In the genomic region with DNA sequence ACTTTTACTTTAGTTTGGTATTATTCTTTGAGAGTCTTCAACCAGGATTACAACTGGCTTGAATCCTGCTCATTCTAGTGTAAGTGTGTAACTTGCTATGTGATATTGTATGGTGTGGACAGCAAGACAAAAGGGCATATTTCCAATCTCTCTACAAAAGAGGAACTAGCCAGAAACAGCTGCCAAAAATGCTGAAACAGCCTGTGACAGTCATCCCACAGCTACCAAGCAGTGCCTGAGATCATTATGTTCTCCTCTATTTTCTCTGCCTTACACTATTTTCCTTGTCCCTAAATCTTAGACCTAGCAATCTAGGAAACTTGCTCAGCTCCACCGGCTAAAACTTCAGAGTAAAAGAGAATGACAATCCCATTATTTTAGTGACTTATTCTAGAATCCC, we compare ENCODE assay signal across 15 cellular contexts. TPM values are rescaled to one million over a fixed set of nuclear protein-coding genes. Genes with fewer than 3 reads are reported as not detected.
DNase-seq lines count a peak whose midpoint lies in the region; ATAC-seq, FAIRE-seq and TF ChIP-seq lines count a peak whose summit lies in the region.
"Had no signal": no experiment of that assay in that cellular context is flagged by ENCODE, and none has a peak within 500 bp of the region (broad histone marks: within the 10 kb centered on the region; RNA-seq: fewer than 3 reads in every experiment).

No MANE protein-coding gene starts in this region.

- H3K4me1 ChIP-seq in lower lobe of right lung, result no peaks in the 10 kb centered on the region
- H3K4me1 ChIP-seq: foreskin keratinocyte had no signal

- no peaks in the 10 kb centered on the region for H3K4me1 Mint-ChIP-seq in WTC11
- H3K4me1 Mint-ChIP-seq: activated CD4-positive, alpha-beta memory T cell treated with anti-CD3 and anti-CD28 coated beads, Interleukin-2, amount 10 ng/mL, durations not matched to agents 7 days and 5 days; memory B cell; nephron had no signal

- ATAC-seq in lower lobe of right lung (peak; percentile 24 to 63), GM19452 (IDR thresholded peaks at IDR 0.05; ENCODE audit: unreplicated experiment) (no peak), WTC11 (no peak), HG02938 (IDR thresholded peaks at IDR 0.05; ENCODE audit: unreplicated experiment) (no peak)
- ATAC-seq: foreskin keratinocyte had no signal

- DNase-seq in GM12891 (ENCODE audit: insufficient read length, low spot score) (no peak), NOMO-1 (lab: John Stamatoyannopoulos, UW; ENCODE audit: unreplicated experiment in 2 of 2) (peak; percentile 1 to 59), astrocyte of the hippocampus (ENCODE audit: low read depth, low spot score) (peak; percentile 39), lower lobe of right lung (no peak), WTC11 (ENCODE audit: low spot score) (no peak)
- DNase-seq in stimulated activated CD4-positive, alpha-beta T cell treated with anti-CD3 and anti-CD28 coated beads, Interleukin-4, amount 100 ng/mL, for 4 hours, result no peak
- DNase-seq: activated CD4-positive, alpha-beta memory T cell treated with anti-CD3 and anti-CD28 coated beads, Interleukin-2, amount 10 ng/mL, durations not matched to agents 7 days and 5 days; foreskin keratinocyte; NCI-H2029 had no signal

- no peak overlapping the region for H3K27ac Mint-ChIP-seq in WTC11
- H3K27ac Mint-ChIP-seq: activated CD4-positive, alpha-beta memory T cell treated with anti-CD3 and anti-CD28 coated beads, Interleukin-2, amount 10 ng/mL, durations not matched to agents 7 days and 5 days; activated T-helper 1 cell treated with anti-CD3 and anti-CD28 coated beads, Interleukin-12 subunit alpha, Interleukin-12 subunit beta, Interleukin-2, Interleukin-4 antibody, amounts not matched to agents 30 ng/mL and 10 ng/mL and 1 ng/mL, durations not matched to agents 14 hours and 24 hours and 36 hours; memory B cell; nephron had no signal

- H3K4me3 Mint-ChIP-seq in WTC11, result no peak overlapping the region
- H3K4me3 Mint-ChIP-seq: activated CD4-positive, alpha-beta memory T cell treated with anti-CD3 and anti-CD28 coated beads, Interleukin-2, amount 10 ng/mL, durations not matched to agents 7 days and 5 days; activated T-helper 1 cell treated with anti-CD3 and anti-CD28 coated beads, Interleukin-12 subunit alpha, Interleukin-12 subunit beta, Interleukin-2, Interleukin-4 antibody, amounts not matched to agents 30 ng/mL and 10 ng/mL and 1 ng/mL, durations not matched to agents 14 hours and 24 hours and 36 hours; memory B cell; nephron had no signal

- TF ChIP-seq CTCF in lower lobe of right lung (IDR thresholded peaks at IDR 0.05) (no peak), WTC11 (IDR thresholded peaks at IDR 0.05) (no peak)

- POLR2A ChIA-PET in WTC11 (lab: Charles Lee), result no interaction called here

- peaks cover 5% of the 10 kb centered on the region for H3K9me3 Mint-ChIP-seq in WTC11
- H3K9me3 Mint-ChIP-seq: activated CD4-positive, alpha-beta memory T cell treated with anti-CD3 and anti-CD28 coated beads, Interleukin-2, amount 10 ng/mL, durations not matched to agents 7 days and 5 days; memory B cell had no signal

- TF ChIP-seq POLR2A in GM12891 (IDR thresholded peaks at IDR 0.05; ENCODE audit: low read depth, low read length), result no peak

- H3K36me3 Mint-ChIP-seq in WTC11, result peaks cover 26% of the 10 kb centered on the region

- CTCF ChIA-PET in WTC11 (lab: Charles Lee), result no interaction called here

- no peaks in the 10 kb centered on the region for H3K9me3 ChIP-seq in lower lobe of right lung

- no peaks in the 10 kb centered on the region for H3K27me3 ChIP-seq in lower lobe of right lung (ENCODE audit: low read depth)
- H3K27me3 ChIP-seq: foreskin keratinocyte had no signal

- FAIRE-seq in GM12891 (lab: Jason Lieb, UNC), result no peak
- FAIRE-seq: endothelial cell of umbilical vein had no signal

- intact Hi-C loops in lower lobe of right lung (cut with DNase I), result no loop called here

- no peak overlapping the region for H3K4me3 ChIP-seq in lower lobe of right lung

- H3K27me3 Mint-ChIP-seq in WTC11 (ENCODE audit: low read depth), result no peaks in the 10 kb centered on the region
- H3K27me3 Mint-ChIP-seq: activated CD4-positive, alpha-beta memory T cell treated with anti-CD3 and anti-CD28 coated beads, Interleukin-2, amount 10 ng/mL, durations not matched to agents 7 days and 5 days; memory B cell had no signal

- peaks cover 46% of the 10 kb centered on the region for H3K36me3 ChIP-seq in lower lobe of right lung

- H3K27ac ChIP-seq in lower lobe of right lung, result no peak overlapping the region
- H3K27ac ChIP-seq: foreskin keratinocyte had no signal

TF ChIP-seq in GM12891, 5 proteins besides CTCF, POLR2A, EP300 and RAD21:
- TF ChIP-seq PAX5 (IDR thresholded peaks at IDR 0.05; ENCODE audit: insufficient read depth, low read length, severe bottlenecking), result no peak
- TF ChIP-seq SPI1 (IDR thresholded peaks at IDR 0.05; ENCODE audit: low read depth, low read length), result peak; percentile 66

TF ChIP-seq in WTC11, 78 proteins besides CTCF, POLR2A, EP300 and RAD21:
- TF ChIP-seq FOXP1 (CRISPR knock-in tag; IDR thresholded peaks at IDR 0.05; ENCODE audit: borderline replicate concordance), result no peak
- TF ChIP-seq CREB1 (CRISPR knock-in tag; IDR thresholded peaks at IDR 0.05), result no peak
- no peak for TF ChIP-seq CBFB (CRISPR knock-in tag; IDR thresholded peaks at IDR 0.05; ENCODE audit: low read depth)
- TF ChIP-seq ZNF121 (CRISPR knock-in tag; IDR thresholded peaks at IDR 0.05), result no peak
- TF ChIP-seq, protein P1, sequence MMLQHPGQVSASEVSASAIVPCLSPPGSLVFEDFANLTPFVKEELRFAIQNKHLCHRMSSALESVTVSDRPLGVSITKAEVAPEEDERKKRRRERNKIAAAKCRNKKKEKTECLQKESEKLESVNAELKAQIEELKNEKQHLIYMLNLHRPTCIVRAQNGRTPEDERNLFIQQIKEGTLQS (CRISPR knock-in tag; conservative IDR thresholded peaks at IDR 0.05), result no peak
- TF ChIP-seq, protein P2, sequence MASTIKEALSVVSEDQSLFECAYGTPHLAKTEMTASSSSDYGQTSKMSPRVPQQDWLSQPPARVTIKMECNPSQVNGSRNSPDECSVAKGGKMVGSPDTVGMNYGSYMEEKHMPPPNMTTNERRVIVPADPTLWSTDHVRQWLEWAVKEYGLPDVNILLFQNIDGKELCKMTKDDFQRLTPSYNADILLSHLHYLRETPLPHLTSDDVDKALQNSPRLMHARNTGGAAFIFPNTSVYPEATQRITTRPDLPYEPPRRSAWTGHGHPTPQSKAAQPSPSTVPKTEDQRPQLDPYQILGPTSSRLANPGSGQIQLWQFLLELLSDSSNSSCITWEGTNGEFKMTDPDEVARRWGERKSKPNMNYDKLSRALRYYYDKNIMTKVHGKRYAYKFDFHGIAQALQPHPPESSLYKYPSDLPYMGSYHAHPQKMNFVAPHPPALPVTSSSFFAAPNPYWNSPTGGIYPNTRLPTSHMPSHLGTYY (CRISPR knock-in tag; IDR thresholded peaks at IDR 0.05), result no peak
- TF ChIP-seq, protein P3, sequence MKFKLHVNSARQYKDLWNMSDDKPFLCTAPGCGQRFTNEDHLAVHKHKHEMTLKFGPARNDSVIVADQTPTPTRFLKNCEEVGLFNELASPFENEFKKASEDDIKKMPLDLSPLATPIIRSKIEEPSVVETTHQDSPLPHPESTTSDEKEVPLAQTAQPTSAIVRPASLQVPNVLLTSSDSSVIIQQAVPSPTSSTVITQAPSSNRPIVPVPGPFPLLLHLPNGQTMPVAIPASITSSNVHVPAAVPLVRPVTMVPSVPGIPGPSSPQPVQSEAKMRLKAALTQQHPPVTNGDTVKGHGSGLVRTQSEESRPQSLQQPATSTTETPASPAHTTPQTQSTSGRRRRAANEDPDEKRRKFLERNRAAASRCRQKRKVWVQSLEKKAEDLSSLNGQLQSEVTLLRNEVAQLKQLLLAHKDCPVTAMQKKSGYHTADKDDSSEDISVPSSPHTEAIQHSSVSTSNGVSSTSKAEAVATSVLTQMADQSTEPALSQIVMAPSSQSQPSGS (CRISPR knock-in tag; IDR thresholded peaks at IDR 0.05; ENCODE audit: borderline replicate concordance, low read depth), result no peak
- no peak for TF ChIP-seq GTF2I (CRISPR knock-in tag; conservative IDR thresholded peaks at IDR 0.05)
- no peak for TF ChIP-seq FOXK1 (CRISPR knock-in tag; IDR thresholded peaks at IDR 0.05)
- TF ChIP-seq MXD4 (CRISPR knock-in tag; IDR thresholded peaks at IDR 0.05; ENCODE audit: borderline replicate concordance), result no peak
- no peak for TF ChIP-seq OVOL2 (CRISPR knock-in tag; IDR thresholded peaks at IDR 0.05; ENCODE audit: borderline replicate concordance)
- no peak for TF ChIP-seq NR2C2 (CRISPR knock-in tag; IDR thresholded peaks at IDR 0.05)
- TF ChIP-seq, protein P4, sequence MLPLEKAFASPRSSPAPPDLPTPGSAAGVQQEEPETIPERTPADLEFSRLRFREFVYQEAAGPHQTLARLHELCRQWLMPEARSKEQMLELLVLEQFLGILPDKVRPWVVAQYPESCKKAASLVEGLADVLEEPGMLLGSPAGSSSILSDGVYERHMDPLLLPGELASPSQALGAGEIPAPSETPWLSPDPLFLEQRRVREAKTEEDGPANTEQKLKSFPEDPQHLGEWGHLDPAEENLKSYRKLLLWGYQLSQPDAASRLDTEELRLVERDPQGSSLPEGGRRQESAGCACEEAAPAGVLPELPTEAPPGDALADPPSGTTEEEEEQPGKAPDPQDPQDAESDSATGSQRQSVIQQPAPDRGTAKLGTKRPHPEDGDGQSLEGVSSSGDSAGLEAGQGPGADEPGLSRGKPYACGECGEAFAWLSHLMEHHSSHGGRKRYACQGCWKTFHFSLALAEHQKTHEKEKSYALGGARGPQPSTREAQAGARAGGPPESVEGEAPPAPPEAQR (CRISPR knock-in tag; IDR thresholded peaks at IDR 0.05), result no peak
- no peak for TF ChIP-seq ZBTB21 (CRISPR knock-in tag; IDR thresholded peaks at IDR 0.05; ENCODE audit: borderline replicate concordance)

RNA-seq across cellular contexts. Expression of a gene that starts 42.8 kb away (rescaled TPM):
- polyA plus RNA-seq in GM12891 (2012; ENCODE audit: low read depth, missing spikeins), result 36.6 TPM
- 35.6 TPM for total RNA-seq in lower lobe of right lung
- 39.8 to 44.2 TPM (median 42.3 TPM) in 3 replicates for total RNA-seq in WTC11 (2021)

Comparison
In these comparisons a context has a peak if more than half of its experiments do, and no peak if none do; other contexts are left out.
1. DNase-seq: peak in NOMO-1 (2 of 2) and astrocyte of the hippocampus (single experiment); none in GM12891 (single experiment), lower lobe of right lung (single experiment), stimulated activated CD4-positive, alpha-beta T cell treated with anti-CD3 and anti-CD28 coated beads, Interleukin-4, amount 100 ng/mL, for 4 hours (0 of 2) and WTC11 (single experiment).
2. ATAC-seq: peak in lower lobe of right lung (2 of 2); none in GM19452 (single experiment), WTC11 (single experiment) and HG02938 (single experiment).